13 cellular contexts compared by ENCODE assay signal in the genomic region with DNA sequence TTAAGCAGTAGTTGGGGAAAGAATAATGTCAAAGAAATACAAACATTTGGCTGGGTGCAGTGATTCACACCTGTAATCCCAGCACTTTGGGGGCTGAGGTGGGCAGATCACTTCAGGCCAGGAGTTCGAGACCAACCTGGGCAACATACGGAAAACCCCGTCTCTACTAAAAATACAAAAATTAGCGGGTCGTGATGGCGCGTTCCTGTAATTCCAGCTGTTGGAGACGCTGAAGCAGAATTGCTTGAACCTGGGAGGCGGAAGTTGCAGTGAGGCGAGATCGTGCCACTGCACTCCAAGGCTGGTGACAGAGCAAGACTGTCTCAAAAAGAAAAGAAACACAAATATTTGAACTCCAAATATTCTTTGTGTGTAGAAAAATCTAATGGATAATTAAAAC. TPM values are rescaled to one million over a fixed set of nuclear protein-coding genes. Genes with fewer than 3 reads are reported as not detected.
DNase-seq lines count a peak whose midpoint lies in the region; ATAC-seq and TF ChIP-seq lines count a peak whose summit lies in the region.
"Had no signal": no experiment of that assay in that cellular context is flagged by ENCODE, and none has a peak within 500 bp of the region (broad histone marks: within the 10 kb centered on the region; RNA-seq: fewer than 3 reads in every experiment).

No MANE protein-coding gene starts in this region.

- H3K36me3 ChIP-seq in OCI-LY1 (ENCODE audit: insufficient read depth, low read length) (peaks cover 27% of the 10 kb centered on the region), parathyroid adenoma (ENCODE audit: control insufficient read depth, insufficient read depth, low read length) (no peaks in the 10 kb centered on the region), stomach (no peaks in the 10 kb centered on the region)

- no peak overlapping the region for H3K27ac Mint-ChIP-seq in activated CD4-positive, alpha-beta T cell treated with anti-CD3 and anti-CD28 coated beads, Interleukin-2, amount 10 ng/mL, durations not matched to agents 24 days and 14 days
- H3K27ac Mint-ChIP-seq in effector memory CD8-positive, alpha-beta T cell, result peak overlapping the region in 1 of 2 donors; percentile 84

- H3K36me3 Mint-ChIP-seq in activated CD4-positive, alpha-beta T cell treated with anti-CD3 and anti-CD28 coated beads, Interleukin-2, amount 10 ng/mL, durations not matched to agents 24 days and 14 days (ENCODE audit: low read depth), result peaks cover 39% of the 10 kb centered on the region
- peaks cover 72% of the 10 kb centered on the region for H3K36me3 Mint-ChIP-seq in effector memory CD8-positive, alpha-beta T cell (ENCODE audit: insufficient read depth)

- peaks cover 72% of the 10 kb centered on the region for H3K4me1 ChIP-seq in OCI-LY1 (ENCODE audit: insufficient read depth, low read length, severe bottlenecking)
- H3K4me1 ChIP-seq in parathyroid adenoma, result peaks cover 24% of the 10 kb centered on the region
- peaks cover 66 to 84% (median 76%) of the 10 kb centered on the region in 4 donors for H3K4me1 ChIP-seq in stomach

- WGBS in stomach, 5 donors, result 21 to 45% (median 37%) methylated on average over 11 of the region's 11 CpGs

- peak overlapping the region; percentile 19; the same call in 1 of the 2 replicates for H3K9ac ChIP-seq in OCI-LY1 (ENCODE audit: low read length)
- no peak overlapping the region for H3K9ac ChIP-seq in parathyroid adenoma

- DNase-seq in activated CD4-positive, alpha-beta T cell treated with anti-CD3 and anti-CD28 coated beads, Interleukin-2, amount 10 ng/mL, durations not matched to agents 24 days and 14 days, result peak; percentile 51
- no peak for DNase-seq in activated CD4-positive, alpha-beta T cell treated with anti-CD3 and anti-CD28 coated beads, Interleukin-2, amount 50 U/mL, for 48 hours
- no peak for DNase-seq in effector memory CD8-positive, alpha-beta T cell
- no peak for DNase-seq in caudate nucleus (lab: John Stamatoyannopoulos, UW)
- DNase-seq in stomach, result no peak
- DNase-seq in OCI-M1 (lab: John Stamatoyannopoulos, UW), result no peak
- DNase-seq: activated naive CD4-positive, alpha-beta T cell treated with anti-CD3 and anti-CD28 coated beads, Interleukin-2, amount 10 ng/mL, durations not matched to agents 7 days and 5 days; DMS 273 treated with DMSO at 0.1 percent for 48 hours; MG63; NCI-H345 had no signal

- H3K27me3 Mint-ChIP-seq in activated CD4-positive, alpha-beta T cell treated with anti-CD3 and anti-CD28 coated beads, Interleukin-2, amount 10 ng/mL, durations not matched to agents 24 days and 14 days, result no peaks in the 10 kb centered on the region
- H3K27me3 Mint-ChIP-seq in effector memory CD8-positive, alpha-beta T cell, result no peaks in the 10 kb centered on the region

- H4K20me1 ChIP-seq in OCI-LY1 (ENCODE audit: insufficient read depth, low read length), result peaks cover 7% of the 10 kb centered on the region; the same call in 1 of the 2 replicates

- ATAC-seq in effector memory CD8-positive, alpha-beta T cell (replicated peaks), result no peak

- H3K27me3 ChIP-seq in OCI-LY1 (ENCODE audit: insufficient read depth, low read length), result no peaks in the 10 kb centered on the region
- no peaks in the 10 kb centered on the region for H3K27me3 ChIP-seq in parathyroid adenoma (ENCODE audit: control insufficient read depth, insufficient read depth, low read length)
- no peaks in the 10 kb centered on the region for H3K27me3 ChIP-seq in stomach
- H3K27me3 ChIP-seq: MG63 had no signal

- no peak for TF ChIP-seq EP300 in stomach (IDR thresholded peaks at IDR 0.05)

- H3K9me2 ChIP-seq in OCI-LY1 (ENCODE audit: low read depth, low read length), result no peaks in the 10 kb centered on the region

- peaks cover 62% of the 10 kb centered on the region for H3K4me1 Mint-ChIP-seq in activated CD4-positive, alpha-beta T cell treated with anti-CD3 and anti-CD28 coated beads, Interleukin-2, amount 10 ng/mL, durations not matched to agents 24 days and 14 days
- H3K4me1 Mint-ChIP-seq in effector memory CD8-positive, alpha-beta T cell (ENCODE audit: low read depth in 2 of 2), result peaks cover 62 to 73% of the 10 kb centered on the region in 2 donors

- no peaks in the 10 kb centered on the region for H3F3A ChIP-seq in OCI-LY1 (ENCODE audit: insufficient read depth, low read length)

- TF ChIP-seq CTCF in OCI-LY1 (IDR thresholded peaks at IDR 0.05; ENCODE audit: low read length), result no peak
- no peak for TF ChIP-seq CTCF in parathyroid adenoma (IDR thresholded peaks at IDR 0.05)
- no peak for TF ChIP-seq CTCF in stomach (IDR thresholded peaks at IDR 0.05)

- H2AFZ ChIP-seq in OCI-LY1 (ENCODE audit: low read length) (no peak overlapping the region), parathyroid adenoma (no peak overlapping the region)

- H3K79me2 ChIP-seq in OCI-LY1 (ENCODE audit: insufficient read depth, low read length) (peaks cover 94% of the 10 kb centered on the region), parathyroid adenoma (peaks cover 70% of the 10 kb centered on the region)

- peak overlapping the region; percentile 68 for H3K4me2 ChIP-seq in OCI-LY1 (ENCODE audit: low read length)
- peak overlapping the region; percentile 7 for H3K4me2 ChIP-seq in parathyroid adenoma (ENCODE audit: low read length)

- intact Hi-C loops in activated CD4-positive, alpha-beta T cell treated with anti-CD3 and anti-CD28 coated beads, Interleukin-2, amount 10 ng/mL, durations not matched to agents 24 days and 14 days (cut with micrococcal nuclease), result loop anchor here (1.0 to 10.0 kb wide), 2 partner anchors 8 to 833 kb away; partner anchors contain the start of gene EGR1
- intact Hi-C loops in stomach (cut with DNase I; ENCODE audit: low total_unique reads), result loop anchor here (10.0 kb wide), 1 partner anchor 47 kb away; the partner anchor contains the start of gene PAIP2

- peak overlapping the region; percentile 6 for H3K4me3 Mint-ChIP-seq in activated CD4-positive, alpha-beta T cell treated with anti-CD3 and anti-CD28 coated beads, Interleukin-2, amount 10 ng/mL, durations not matched to agents 24 days and 14 days
- peak overlapping the region; percentile 96 to 97 for H3K4me3 Mint-ChIP-seq in effector memory CD8-positive, alpha-beta T cell

- H3K9me3 ChIP-seq in OCI-LY1 (ENCODE audit: low read length) (no peaks in the 10 kb centered on the region), parathyroid adenoma (ENCODE audit: control insufficient read depth, low read length) (no peaks in the 10 kb centered on the region), stomach (no peaks in the 10 kb centered on the region)
- H3K9me3 ChIP-seq: MG63 had no signal

- H3K27ac ChIP-seq in OCI-LY1 (ENCODE audit: low read depth, low read length, poor library complexity, severe bottlenecking) (peak overlapping the region; percentile 24), parathyroid adenoma (no peak overlapping the region), caudate nucleus (ENCODE audit: low read depth, low read length) (no peak overlapping the region), stomach (peak overlapping the region in 1 of 5 donors; percentile 25)
- H3K27ac ChIP-seq: VCaP had no signal

- H3K9me3 Mint-ChIP-seq in activated CD4-positive, alpha-beta T cell treated with anti-CD3 and anti-CD28 coated beads, Interleukin-2, amount 10 ng/mL, durations not matched to agents 24 days and 14 days, result no peaks in the 10 kb centered on the region
- H3K9me3 Mint-ChIP-seq in effector memory CD8-positive, alpha-beta T cell, result no peaks in the 10 kb centered on the region
- H3K9me3 Mint-ChIP-seq: activated naive CD4-positive, alpha-beta T cell treated with anti-CD3 and anti-CD28 coated beads, Interleukin-2, amount 10 ng/mL, durations not matched to agents 7 days and 5 days had no signal

- no peak for TF ChIP-seq POLR2A in stomach (IDR thresholded peaks at IDR 0.05)

- H3K4me3 ChIP-seq in OCI-LY1 (ENCODE audit: low read depth, low read length, poor library complexity, severe bottlenecking), result peak overlapping the region; percentile 97
- H3K4me3 ChIP-seq in parathyroid adenoma (ENCODE audit: low read depth, low read length), result no peak overlapping the region
- H3K4me3 ChIP-seq in stomach, result no peak overlapping the region
- H3K4me3 ChIP-seq: MG63 had no signal

RNA-seq across cellular contexts. Expression of gene MATR3, which starts 4.7 kb away (rescaled TPM):
- total RNA-seq in activated CD4-positive, alpha-beta T cell treated with anti-CD3 and anti-CD28 coated beads, Interleukin-2, amount 10 ng/mL, durations not matched to agents 24 days and 14 days, result 243 and 258 TPM in 2 replicates
- 100 to 1,000 TPM in 4 of 5 donors, 10 to 100 TPM in 1; 73.6 to 352 (median 176) TPM for total RNA-seq in stomach
- 10 to 100 TPM; 68.2 to 86.0 (median 73.9) TPM for polyA plus RNA-seq in stomach

RNA-seq across cellular contexts. Expression of gene PAIP2, which starts 43.4 kb away (rescaled TPM):
- total RNA-seq in activated CD4-positive, alpha-beta T cell treated with anti-CD3 and anti-CD28 coated beads, Interleukin-2, amount 10 ng/mL, durations not matched to agents 24 days and 14 days, result 83.3 and 93.8 TPM in 2 replicates
- 10 to 100 TPM; 12.7 to 92.7 (median 51.3) TPM for total RNA-seq in stomach
- 100 to 1,000 TPM in 1 of 3 donors, 10 to 100 TPM in 2; 57.5 to 104 (median 86.5) TPM for polyA plus RNA-seq in stomach
